ENCODE assay signal across 8 cellular contexts in genomic region chr11:47399860-47400812, GRCh38. TPM values are rescaled to one million over a fixed set of nuclear protein-coding genes. Genes with fewer than 3 reads are reported as not detected.
A peak's percentile ranks its signal among the peaks of the same experiment; 100 is the strongest.
DNase-seq lines count a peak whose midpoint lies in the region; ATAC-seq, FAIRE-seq and TF ChIP-seq lines count a peak whose summit lies in the region.

No MANE protein-coding gene starts in this region.

- no peaks in the 10 kb centered on the region for H4K20me1 ChIP-seq in fibroblast of lung (ENCODE audit: control insufficient read depth, extremely low read depth, insufficient read depth, low read length)

- H3K4me3 Mint-ChIP-seq in CD4-positive, CD25-positive, alpha-beta regulatory T cell: peak overlapping the region; percentile 76 to 91 (median 86)
- H3K4me3 Mint-ChIP-seq in activated CD4-positive, alpha-beta memory T cell treated with anti-CD3 and anti-CD28 coated beads for 36 hours: peak overlapping the region; percentile 73

- ATAC-seq in CD4-positive, CD25-positive, alpha-beta regulatory T cell (ENCODE audit: low read depth in 2 of 2): peak; percentile 69 to 77
- peak; percentile 60 for ATAC-seq in HG03432 (IDR thresholded peaks at IDR 0.05; ENCODE audit: unreplicated experiment)

- no peaks in the 10 kb centered on the region for H3K27me3 Mint-ChIP-seq in CD4-positive, CD25-positive, alpha-beta regulatory T cell
- H3K27me3 Mint-ChIP-seq in activated CD4-positive, alpha-beta memory T cell treated with anti-CD3 and anti-CD28 coated beads for 36 hours: no peaks in the 10 kb centered on the region

- no peak for TF ChIP-seq POLR2A in ovary (IDR thresholded peaks at IDR 0.05)

- peak overlapping the region; percentile 66 for H3K4me3 ChIP-seq in CD4-positive, CD25-positive, alpha-beta regulatory T cell (ENCODE audit: low read depth, low read length)
- H3K4me3 ChIP-seq in fibroblast of lung (replicated peaks in 1 of 4; ENCODE audit: control extremely low read depth in 1 of 4, insufficient read depth in 1 of 4, low read depth in 3 of 4, low read length in 4 of 4) (peak overlapping the region in 2 of 4 experiments; percentile 59 to 64), ovary (peak overlapping the region; percentile 65)

- CTCF ChIA-PET in activated CD4-positive, alpha-beta memory T cell treated with anti-CD3 and anti-CD28 coated beads for 36 hours (lab: Charles Lee): interaction anchor here (0.7 to 6.6 kb wide), 5 partner anchors 10 to 315 kb away, joined by 3 to 43 read pairs (median 3); partner anchors contain the start of gene AGBL2

- H3K9me3 ChIP-seq in CD4-positive, CD25-positive, alpha-beta regulatory T cell (ENCODE audit: control insufficient read depth in 2 of 2, low read length in 2 of 2): no peaks in the 10 kb centered on the region
- H3K9me3 ChIP-seq in fibroblast of lung (ENCODE audit: control insufficient read depth, insufficient read depth, low read depth, low read length) (no peaks in the 10 kb centered on the region), ovary (no peaks in the 10 kb centered on the region)

- peak overlapping the region; percentile 79 for H3K4me2 ChIP-seq in fibroblast of lung (ENCODE audit: extremely low read depth, insufficient read depth, low read length)

- TF ChIP-seq CTCF in fibroblast of lung (conservative IDR thresholded peaks at IDR 0.05 in 1 of 2, IDR thresholded peaks at IDR 0.05 in 1 of 2; ENCODE audit: low read depth in 1 of 2, low read length in 2 of 2) (no peak), ovary (IDR thresholded peaks at IDR 0.05) (no peak)

- peak overlapping the region; percentile 24 for H2AFZ ChIP-seq in fibroblast of lung (ENCODE audit: low read length)

- H3K9me3 Mint-ChIP-seq in CD4-positive, CD25-positive, alpha-beta regulatory T cell: no peaks in the 10 kb centered on the region
- no peaks in the 10 kb centered on the region for H3K9me3 Mint-ChIP-seq in activated CD4-positive, alpha-beta memory T cell treated with anti-CD3 and anti-CD28 coated beads for 36 hours

- no peaks in the 10 kb centered on the region for H3K27me3 ChIP-seq in CD4-positive, CD25-positive, alpha-beta regulatory T cell (ENCODE audit: control insufficient read depth, insufficient read depth, low read length)
- H3K27me3 ChIP-seq in fibroblast of lung (ENCODE audit: control insufficient read depth, insufficient read depth, low read length): no peaks in the 10 kb centered on the region
- H3K27me3 ChIP-seq in ovary: no peaks in the 10 kb centered on the region

- intact Hi-C loops in activated CD4-positive, alpha-beta memory T cell treated with anti-CD3 and anti-CD28 coated beads for 36 hours (cut with micrococcal nuclease): no loop called here
- intact Hi-C loops in ovary (cut with DNase I): no loop called here

- WGBS in ovary, 3 donors: 3 to 5% (median 3%) methylated on average over 27 to 46 of the region's 47 CpGs

- H3K9ac ChIP-seq in fibroblast of lung (ENCODE audit: insufficient read depth, low read length): no peak overlapping the region

- peak; percentile 33 to 53 (median 50) for DNase-seq in CD4-positive, CD25-positive, alpha-beta regulatory T cell
- DNase-seq in GM19239 (ENCODE audit: insufficient read length, low spot score) (peak; percentile 52), fibroblast of lung (ENCODE audit: low read depth in 2 of 2) (no peak), ovary (peak in 4 of 5 donors; percentile 61 to 73 (median 64)), ureter (ENCODE audit: low spot score) (no peak), NCI-H510A (lab: John Stamatoyannopoulos, UW) (no peak)
- peak; percentile 51 for DNase-seq in activated CD4-positive, alpha-beta memory T cell treated with anti-CD3 and anti-CD28 coated beads for 36 hours

- POLR2A ChIA-PET in activated CD4-positive, alpha-beta memory T cell treated with anti-CD3 and anti-CD28 coated beads for 36 hours (lab: Charles Lee): interaction anchor here (0.9 to 1.5 kb wide), 2 partner anchors 9 to 27 kb away, joined by 4 read pairs; partner anchors contain the start of gene PSMC3

- H3K4me1 ChIP-seq in CD4-positive, CD25-positive, alpha-beta regulatory T cell (ENCODE audit: control insufficient read depth, insufficient read depth, low read length, poor library complexity, severe bottlenecking): peaks cover 30% of the 10 kb centered on the region
- H3K4me1 ChIP-seq in fibroblast of lung (ENCODE audit: control insufficient read depth, extremely low read depth, insufficient read depth, low read length) (peaks cover 3% of the 10 kb centered on the region), ovary (ENCODE audit: insufficient read depth) (no peaks in the 10 kb centered on the region)

- no peaks in the 10 kb centered on the region for H3K36me3 Mint-ChIP-seq in CD4-positive, CD25-positive, alpha-beta regulatory T cell
- H3K36me3 Mint-ChIP-seq in activated CD4-positive, alpha-beta memory T cell treated with anti-CD3 and anti-CD28 coated beads for 36 hours: no peaks in the 10 kb centered on the region

- no peaks in the 10 kb centered on the region for H3K79me2 ChIP-seq in fibroblast of lung (ENCODE audit: control insufficient read depth, insufficient read depth, low read length)

- no peak for TF ChIP-seq EP300 in ovary (IDR thresholded peaks at IDR 0.05)

- H3K27ac ChIP-seq in CD4-positive, CD25-positive, alpha-beta regulatory T cell (ENCODE audit: insufficient read depth, low read length, poor library complexity, severe bottlenecking): peak overlapping the region; percentile 66
- H3K27ac ChIP-seq in fibroblast of lung (ENCODE audit: insufficient read depth, low read length): no peak overlapping the region
- peak overlapping the region; percentile 75 to 79 for H3K27ac ChIP-seq in ovary

- FAIRE-seq in GM19239 (lab: Jason Lieb, UNC): peak; percentile 39

- H3K36me3 ChIP-seq in CD4-positive, CD25-positive, alpha-beta regulatory T cell (ENCODE audit: control insufficient read depth, insufficient read depth, low read length): no peaks in the 10 kb centered on the region
- H3K36me3 ChIP-seq in fibroblast of lung (ENCODE audit: control insufficient read depth, insufficient read depth, low read length) (no peaks in the 10 kb centered on the region), ovary (no peaks in the 10 kb centered on the region)

- H3K4me1 Mint-ChIP-seq in CD4-positive, CD25-positive, alpha-beta regulatory T cell: peaks cover 0 to 50% (median 21%) of the 10 kb centered on the region in 4 donors
- H3K4me1 Mint-ChIP-seq in activated CD4-positive, alpha-beta memory T cell treated with anti-CD3 and anti-CD28 coated beads for 36 hours (ENCODE audit: low read depth): peaks cover 13% of the 10 kb centered on the region

- peak overlapping the region; percentile 88 to 94 (median 93) for H3K27ac Mint-ChIP-seq in CD4-positive, CD25-positive, alpha-beta regulatory T cell
- H3K27ac Mint-ChIP-seq in activated CD4-positive, alpha-beta memory T cell treated with anti-CD3 and anti-CD28 coated beads for 36 hours: peak overlapping the region; percentile 77

RNA-seq across cellular contexts. Expression of gene SLC39A13, which starts 8.3 kb away (rescaled TPM):
- total RNA-seq in CD4-positive, CD25-positive, alpha-beta regulatory T cell: 30.4 TPM
- 10 to 100 TPM; 21.9 to 32.8 (median 23.3) TPM for polyA plus RNA-seq in CD4-positive, CD25-positive, alpha-beta regulatory T cell
- total RNA-seq in activated CD4-positive, alpha-beta memory T cell treated with anti-CD3 and anti-CD28 coated beads for 36 hours: 10 to 100 TPM; 17.7 to 18.0 TPM
- total RNA-seq in fibroblast of lung: 46.0 and 62.9 TPM in 2 replicates
- 52.2 and 88.7 TPM in 2 replicates for polyA plus RNA-seq in fibroblast of lung
- 84.9 and 110 TPM in 2 replicates for polyA plus RNA-seq in fibroblast of lung (2012)
- 59.6 and 124 TPM in 2 replicates for polyA minus RNA-seq in fibroblast of lung (ENCODE audit: low replicate concordance)
- total RNA-seq in ovary: 10 to 100 TPM; 38.7 to 60.2 (median 51.7) TPM
- 10 to 100 TPM in 1 of 2 donors, 1 to 10 TPM in 1; 2.8 to 54.8 TPM for polyA plus RNA-seq in ovary
- total RNA-seq in ureter: 40.4 TPM

RNA-seq across cellular contexts. Expression of gene SPI1, which starts 21.8 kb away (rescaled TPM):
- total RNA-seq in CD4-positive, CD25-positive, alpha-beta regulatory T cell: 0.57 TPM
- under 1 TPM in 2 of 4 donors, not detected in 2; 0.13 to 0.41 TPM for polyA plus RNA-seq in CD4-positive, CD25-positive, alpha-beta regulatory T cell
- not detected for total RNA-seq in activated CD4-positive, alpha-beta memory T cell treated with anti-CD3 and anti-CD28 coated beads for 36 hours
- total RNA-seq in fibroblast of lung (not detected in 2 replicates), ovary (10 to 100 TPM in 2 of 7 donors, 1 to 10 TPM in 5; 5.1 to 21.5 (median 8.5) TPM), ureter (10.6 TPM)
- polyA plus RNA-seq in fibroblast of lung (not detected in 2 replicates), ovary (1 to 10 TPM; 3.9 to 6.8 TPM)
- polyA plus RNA-seq in fibroblast of lung (2012): not detected in 2 replicates
- not detected in 2 replicates for polyA minus RNA-seq in fibroblast of lung (ENCODE audit: low replicate concordance)

RNA-seq across cellular contexts. Expression of gene PSMC3, which starts 26.1 kb away (rescaled TPM):
- total RNA-seq in CD4-positive, CD25-positive, alpha-beta regulatory T cell: 58.9 TPM
- polyA plus RNA-seq in CD4-positive, CD25-positive, alpha-beta regulatory T cell: 100 to 1,000 TPM; 102 to 153 (median 120) TPM
- 100 to 1,000 TPM; 143 to 148 TPM for total RNA-seq in activated CD4-positive, alpha-beta memory T cell treated with anti-CD3 and anti-CD28 coated beads for 36 hours
- total RNA-seq in fibroblast of lung: 107 and 155 TPM in 2 replicates
- polyA plus RNA-seq in fibroblast of lung: 294 and 353 TPM in 2 replicates
- polyA plus RNA-seq in fibroblast of lung (2012): 291 and 347 TPM in 2 replicates
- 87.6 and 137 TPM in 2 replicates for polyA minus RNA-seq in fibroblast of lung (ENCODE audit: low replicate concordance)
- 10 to 100 TPM; 60.7 to 89.6 (median 79.4) TPM for total RNA-seq in ovary
- polyA plus RNA-seq in ovary: 100 to 1,000 TPM; 104 to 267 TPM
- 87.4 TPM for total RNA-seq in ureter

RNA-seq across cellular contexts. Expression of gene MYBPC3, which starts 47.6 kb away (rescaled TPM):
- total RNA-seq in CD4-positive, CD25-positive, alpha-beta regulatory T cell: not detected
- not detected for polyA plus RNA-seq in CD4-positive, CD25-positive, alpha-beta regulatory T cell
- not detected for total RNA-seq in activated CD4-positive, alpha-beta memory T cell treated with anti-CD3 and anti-CD28 coated beads for 36 hours
- total RNA-seq in fibroblast of lung (not detected in 2 replicates), ovary (under 1 TPM in 3 of 7 donors, not detected in 4; 0.18 to 0.40 (median 0.32) TPM), ureter (0.18 TPM)
- polyA plus RNA-seq in fibroblast of lung (not detected in 2 replicates), ovary (under 1 TPM; 0.05 to 0.22 TPM)
- not detected in 2 replicates for polyA plus RNA-seq in fibroblast of lung (2012)
- not detected in 2 replicates for polyA minus RNA-seq in fibroblast of lung (ENCODE audit: low replicate concordance)

RNA-seq across cellular contexts. Expression of gene RAPSN, which starts 48.8 kb away (rescaled TPM):
- 1.7 TPM for total RNA-seq in CD4-positive, CD25-positive, alpha-beta regulatory T cell
- not detected for polyA plus RNA-seq in CD4-positive, CD25-positive, alpha-beta regulatory T cell
- total RNA-seq in activated CD4-positive, alpha-beta memory T cell treated with anti-CD3 and anti-CD28 coated beads for 36 hours: under 1 TPM in 1 of 2 experiments, not detected in 1; 0.22 TPM
- total RNA-seq in fibroblast of lung (under 0.01 and 0.17 TPM in 2 replicates), ovary (under 1 TPM in 3 of 7 donors, not detected in 4; 0.23 to 0.43 (median 0.32) TPM), ureter (0.44 TPM)
- polyA plus RNA-seq in fibroblast of lung (not detected in 2 replicates), ovary (under 1 TPM in 1 of 2 donors, not detected in 1; 0.08 TPM)
- 0.07 TPM in 1 of 2 replicates, not detected in the other for polyA plus RNA-seq in fibroblast of lung (2012)
- polyA minus RNA-seq in fibroblast of lung (ENCODE audit: low replicate concordance): not detected in 2 replicates

Comparison
In these comparisons a context has a peak if more than half of its experiments do, and no peak if none do; other contexts are left out.
1. DNase-seq: peak in CD4-positive, CD25-positive, alpha-beta regulatory T cell (3 of 3), GM19239 (single experiment), activated CD4-positive, alpha-beta memory T cell treated with anti-CD3 and anti-CD28 coated beads for 36 hours (single experiment) and ovary (4 of 5); none in fibroblast of lung (0 of 2), ureter (single experiment) and NCI-H510A (single experiment).